ENCODE assay signal across 9 cellular contexts in genomic region chr2:201357216-201357615, GRCh38. TPM values are rescaled to one million over a fixed set of nuclear protein-coding genes. Genes with fewer than 3 reads are reported as not detected.
DNase-seq lines count a peak whose midpoint lies in the region; ATAC-seq, FAIRE-seq and TF ChIP-seq lines count a peak whose summit lies in the region.
"Had no signal": no experiment of that assay in that cellular context is flagged by ENCODE, and none has a peak within 500 bp of the region (broad histone marks: within the 10 kb centered on the region; RNA-seq: fewer than 3 reads in every experiment).

A gene with protein sequence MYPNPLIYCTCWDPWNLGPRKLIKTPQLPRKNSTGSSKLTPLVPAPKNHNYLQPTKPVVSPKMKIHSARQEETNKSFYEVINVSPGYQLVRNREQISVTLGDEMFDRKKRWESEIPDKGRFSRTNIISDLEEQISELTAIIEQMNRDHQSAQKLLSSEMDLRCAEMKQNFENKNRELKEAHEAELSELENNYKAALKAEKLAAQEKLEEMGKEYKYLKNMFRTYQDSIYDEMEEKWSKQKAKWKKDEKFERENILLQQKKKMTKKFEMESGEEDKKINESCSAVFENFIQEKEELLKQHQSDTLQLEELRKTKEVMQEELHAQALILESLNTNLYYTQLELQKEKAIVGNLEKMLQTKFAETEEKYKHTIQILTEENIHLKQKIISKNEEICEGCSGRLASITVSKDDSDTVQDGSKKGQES (minus strand): TSS chr2:201357345. CDS start chr2:201351404, 5,941 bp downstream.

- H3K4me1 Mint-ChIP-seq in activated CD4-positive, alpha-beta T cell treated with anti-CD3 and anti-CD28 coated beads for 36 hours: peaks cover 26% of the 10 kb centered on the region

- intact Hi-C loops in activated CD4-positive, alpha-beta T cell treated with anti-CD3 and anti-CD28 coated beads for 36 hours (cut with DNase I, micrococcal nuclease): no loop called here
- intact Hi-C loops in sigmoid colon (cut with DNase I): no loop called here

- H3K18ac ChIP-seq in H1 (ENCODE audit: extremely low read depth, low read length) (no peak within 1 kb of the TSS), mesendoderm (ENCODE audit: low read length) (no peak within 1 kb of the TSS)

- no peak for TF ChIP-seq RAD21 in H1 (IDR thresholded peaks at IDR 0.05 in 1 of 2, conservative IDR thresholded peaks at IDR 0.05 in 1 of 2; ENCODE audit: low read depth in 2 of 2, low read length in 2 of 2)

- H3K56ac ChIP-seq in H1 (replicated peaks; ENCODE audit: insufficient read length, low read depth, low read length) (no peak within 1 kb of the TSS), mesendoderm (ENCODE audit: low read length) (no peak within 1 kb of the TSS)

- no peak for TF ChIP-seq EP300 in H1 (IDR thresholded peaks at IDR 0.05; ENCODE audit: borderline replicate concordance in 1 of 2, low read depth in 2 of 2, low read length in 2 of 2)
- no peak for TF ChIP-seq EP300 in sigmoid colon (IDR thresholded peaks at IDR 0.05)

- FAIRE-seq in H1 (lab: Jason Lieb, UNC): peak; percentile 90

- H3K36me3 ChIP-seq in H1 (ENCODE audit: control insufficient read depth in 2 of 4, insufficient read depth in 4 of 4, low read length in 3 of 4) (no peaks in the 10 kb centered on the region), mesendoderm (ENCODE audit: control insufficient read depth, insufficient read depth, low read length) (no peaks in the 10 kb centered on the region), sigmoid colon (peaks cover 0 to 8% (median 0%) of the 10 kb centered on the region in 4 donors)

- H3K27me3 Mint-ChIP-seq in activated CD4-positive, alpha-beta T cell treated with anti-CD3 and anti-CD28 coated beads for 36 hours: no peaks in the 10 kb centered on the region

- H2BK20ac ChIP-seq in H1 (ENCODE audit: low read length): no peak within 1 kb of the TSS

- TF ChIP-seq POLR2A in H1 (IDR thresholded peaks at IDR 0.05; ENCODE audit: control extremely low read depth in 1 of 2, low read depth in 2 of 2, low read length in 2 of 2) (no peak), sigmoid colon (IDR thresholded peaks at IDR 0.05) (no peak)

- H3K27me3 ChIP-seq in H1 (replicated peaks in 1 of 4; ENCODE audit: control insufficient read depth in 3 of 4, extremely low read depth in 1 of 4, insufficient read depth in 3 of 4, low read length in 3 of 4) (no peaks in the 10 kb centered on the region), mesendoderm (ENCODE audit: insufficient read depth, low read length, poor library complexity) (no peaks in the 10 kb centered on the region), sigmoid colon (no peaks in the 10 kb centered on the region)

- H3K27ac Mint-ChIP-seq in activated CD4-positive, alpha-beta T cell treated with anti-CD3 and anti-CD28 coated beads for 36 hours: no peak within 1 kb of the TSS

- no peak within 1 kb of the TSS for H4K8ac ChIP-seq in H1 (ENCODE audit: extremely low read depth, insufficient read depth, low read length)
- H4K8ac ChIP-seq in mesendoderm (ENCODE audit: low read depth, low read length): no peak within 1 kb of the TSS

- H3K79me1 ChIP-seq in H1 (ENCODE audit: low read depth, low read length) (no peaks in the 10 kb centered on the region), mesendoderm (ENCODE audit: low read length) (no peaks in the 10 kb centered on the region)

- H3K9me3 ChIP-seq in H1 (ENCODE audit: insufficient read depth in 2 of 2, low read depth in 1 of 2, low read length in 1 of 2) (no peaks in the 10 kb centered on the region), sigmoid colon (no peaks in the 10 kb centered on the region)

- H3K4me3 ChIP-seq in H1 (ENCODE audit: extremely low read depth in 1 of 4, insufficient read depth in 2 of 4, low read depth in 3 of 4, low read length in 4 of 4) (no peak within 1 kb of the TSS), mesendoderm (ENCODE audit: low read length) (no peak within 1 kb of the TSS), sigmoid colon (peak within 1 kb of the TSS in 1 of 4 donors; percentile 4)

- no peak within 1 kb of the TSS; the same call in 1 of the 2 replicates for H3K27ac ChIP-seq in H1 (ENCODE audit: low read depth, low read length)
- H3K27ac ChIP-seq in mesendoderm (ENCODE audit: low read depth, low read length): no peak within 1 kb of the TSS
- peak within 1 kb of the TSS in 2 of 4 donors; percentile 1 to 44 for H3K27ac ChIP-seq in sigmoid colon

- H3K4ac ChIP-seq in H1 (replicated peaks; ENCODE audit: insufficient read length, low read depth, low read length): no peak within 1 kb of the TSS
- no peak within 1 kb of the TSS for H3K4ac ChIP-seq in mesendoderm (ENCODE audit: low read depth, low read length)

- no peaks in the 10 kb centered on the region for H3K79me2 ChIP-seq in H1 (ENCODE audit: control insufficient read depth in 1 of 2, insufficient read depth in 2 of 2, low read length in 2 of 2)
- no peaks in the 10 kb centered on the region for H3K79me2 ChIP-seq in mesendoderm (ENCODE audit: control insufficient read depth, insufficient read depth, low read length)

- H2BK5ac ChIP-seq in H1 (ENCODE audit: low read depth, low read length) (no peak within 1 kb of the TSS), mesendoderm (ENCODE audit: low read length) (no peak within 1 kb of the TSS)

- H2BK12ac ChIP-seq in H1 (ENCODE audit: low read depth, low read length): 0 out of 2 replicates have a peak within 1 kb of the TSS, but pooled peaks have one; percentile 50

- no peak for TF ChIP-seq CTCF in H1 (IDR thresholded peaks at IDR 0.05; ENCODE audit: control extremely low read depth in 1 of 3, insufficient read depth in 1 of 3, low read depth in 1 of 3, low read length in 3 of 3)
- TF ChIP-seq CTCF in sigmoid colon (IDR thresholded peaks at IDR 0.05): no peak

- H3K14ac ChIP-seq in H1 (ENCODE audit: insufficient read length): no peak within 1 kb of the TSS

- no peak within 1 kb of the TSS for H3K4me3 Mint-ChIP-seq in activated CD4-positive, alpha-beta T cell treated with anti-CD3 and anti-CD28 coated beads for 36 hours

- POLR2A ChIA-PET in H1 (lab: Charles Lee; ENCODE audit: partially characterized antibody): interaction anchor here (0.9 to 1.4 kb wide), 3 partner anchors 10 to 94 kb away, joined by 3 to 4 read pairs (median 4); partner anchors contain the start of genes STRADB and TRAK2
- POLR2A ChIA-PET in activated CD4-positive, alpha-beta T cell treated with anti-CD3 and anti-CD28 coated beads for 36 hours (lab: Charles Lee): no interaction called here

- CTCF ChIA-PET in H1 (lab: Charles Lee; ENCODE audit: partially characterized antibody): interaction anchor here (1.0 to 1.6 kb wide), 6 partner anchors 8 to 125 kb away, joined by 3 to 6 read pairs (median 4); no protein-coding TSS in a partner anchor
- CTCF ChIA-PET in activated CD4-positive, alpha-beta T cell treated with anti-CD3 and anti-CD28 coated beads for 36 hours (lab: Charles Lee): interaction anchor here (1.0 to 1.8 kb wide), 3 partner anchors 59 to 276 kb away, joined by 3 to 4 read pairs (median 4); no protein-coding TSS in a partner anchor

- H3K9ac ChIP-seq in H1 (replicated peaks in 1 of 4; ENCODE audit: extremely low read depth in 1 of 4, low read depth in 3 of 4, low read length in 3 of 4): peak within 1 kb of the TSS in 1 of 4 experiments; percentile 28; a peak in 2 of 7 replicates
- H3K9ac ChIP-seq in mesendoderm (ENCODE audit: low read length): no peak within 1 kb of the TSS

- DNase-seq in Ammon's horn (ENCODE audit: low spot score) (peak; percentile 34), NAMALWA (ENCODE audit: low spot score) (peak; percentile 61), H1 (ENCODE audit: low read depth in 1 of 2, low spot score in 2 of 2) (no peak), mesendoderm (peak; percentile 97), SHP77 treated with DMSO at 0.1 percent for 48 hours (lab: John Stamatoyannopoulos, UW) (no peak), sigmoid colon (no peak)
- DNase-seq in activated CD4-positive, alpha-beta T cell treated with anti-CD3 and anti-CD28 coated beads for 36 hours: no peak

- H3K9me3 Mint-ChIP-seq in activated CD4-positive, alpha-beta T cell treated with anti-CD3 and anti-CD28 coated beads for 36 hours (ENCODE audit: low read depth): no peaks in the 10 kb centered on the region
- H3K9me3 Mint-ChIP-seq: activated naive CD4-positive, alpha-beta T cell treated with anti-CD3 and anti-CD28 coated beads, Interleukin-2, amount 50 U/mL, for 72 hours had no signal

- no peak within 1 kb of the TSS for H4K91ac ChIP-seq in H1 (replicated peaks; ENCODE audit: insufficient read length, low read length)

- H2BK120ac ChIP-seq in H1 (replicated peaks; ENCODE audit: low read depth, low read length) (no peak within 1 kb of the TSS), mesendoderm (ENCODE audit: low read depth, low read length) (no peak within 1 kb of the TSS)

- H2AFZ ChIP-seq in H1 (ENCODE audit: low read length): no peak within 1 kb of the TSS

- no peaks in the 10 kb centered on the region for H3K4me1 ChIP-seq in H1 (replicated peaks in 1 of 4; ENCODE audit: control insufficient read depth in 3 of 4, insufficient read depth in 4 of 4, low read length in 3 of 4)
- no peaks in the 10 kb centered on the region for H3K4me1 ChIP-seq in mesendoderm (ENCODE audit: control insufficient read depth, low read depth, low read length)
- H3K4me1 ChIP-seq in sigmoid colon: peaks cover 0 to 11% (median 5%) of the 10 kb centered on the region in 4 donors

- H3K4me2 ChIP-seq in H1 (ENCODE audit: insufficient read depth in 1 of 2, low read depth in 2 of 2, low read length in 2 of 2) (no peak within 1 kb of the TSS; a peak in 1 of 4 replicates), mesendoderm (ENCODE audit: low read length) (no peak within 1 kb of the TSS)

- H4K5ac ChIP-seq in H1 (ENCODE audit: insufficient read length, low read depth, low read length) (peak within 1 kb of the TSS; percentile 16), mesendoderm (ENCODE audit: low read length) (no peak within 1 kb of the TSS)

- no peaks in the 10 kb centered on the region for H4K20me1 ChIP-seq in H1 (replicated peaks in 1 of 2; ENCODE audit: control insufficient read depth in 1 of 2, insufficient read depth in 2 of 2, low read length in 2 of 2)

- H2BK15ac ChIP-seq in H1 (ENCODE audit: low read length) (no peak within 1 kb of the TSS), mesendoderm (replicated peaks; ENCODE audit: low read depth) (no peak within 1 kb of the TSS)

- 69% methylated on average over 1 of the region's 1 CpG; no CpG with 5 or more reads in 1 of the 2 experiments for WGBS in H1 (ENCODE audit: extremely low coverage in 1 of 2, insufficient coverage in 1 of 2, insufficient read length in 1 of 2, insufficient replicate concordance in 2 of 2, low coverage in 1 of 2, low lambda C conversion rate in 2 of 2, missing lambda C conversion rate in 1 of 2), 2 experiments
- WGBS in mesendoderm (ENCODE audit: extremely low coverage, insufficient coverage, low lambda C conversion rate): no CpG with 5 or more reads among the region's 1 CpG
- 72 to 76% methylated on average over 1 of the region's 1 CpG for WGBS in sigmoid colon, 2 donors

- H2AK5ac ChIP-seq in H1 (ENCODE audit: low read depth, low read length): no peak within 1 kb of the TSS
- H2AK5ac ChIP-seq in mesendoderm (ENCODE audit: low read length): no peak within 1 kb of the TSS

- no peak for ATAC-seq in activated CD4-positive, alpha-beta T cell treated with anti-CD3 and anti-CD28 coated beads for 36 hours
- ATAC-seq in HG02981 (IDR thresholded peaks at IDR 0.05; ENCODE audit: unreplicated experiment): no peak
- ATAC-seq: activated naive CD4-positive, alpha-beta T cell treated with anti-CD3 and anti-CD28 coated beads, Interleukin-2, amount 50 U/mL, for 72 hours had no signal

- H3K23ac ChIP-seq in H1 (ENCODE audit: insufficient read length) (no peak within 1 kb of the TSS), mesendoderm (ENCODE audit: low read length) (no peak within 1 kb of the TSS)

- peaks cover 11% of the 10 kb centered on the region for H3K36me3 Mint-ChIP-seq in activated CD4-positive, alpha-beta T cell treated with anti-CD3 and anti-CD28 coated beads for 36 hours (ENCODE audit: low read depth)

- H3K23me2 ChIP-seq in H1 (ENCODE audit: low read depth, low read length): no peaks in the 10 kb centered on the region

RNA-seq across cellular contexts. Expression of the gene that starts here (rescaled TPM):
- 0.58 and 0.80 TPM in 2 replicates for total RNA-seq in H1 (2021; fragmentation: NEBNext Ultra II Directional; extraction: Animal tissue kit (Norgen Biotek cat#: 25700))
- polyA plus RNA-seq in H1 (2011; rRNA removed) (not detected in 2 replicates), sigmoid colon (under 1 TPM in 2 of 3 donors, not detected in 1; 0.69 to 0.87 TPM)
- polyA plus RNA-seq in H1 (2011; cell fraction: cytosol; rRNA removed): 0.14 TPM
- 0.07 TPM for polyA plus RNA-seq in H1 (2011; cell fraction: nucleus; rRNA removed)
- 0.28 TPM in 1 of 4 replicates, not detected in the others for polyA plus RNA-seq in H1 (2012, experiment 1 of 2)
- not detected for polyA plus RNA-seq in H1 (2012, experiment 2 of 2)
- 0.32 TPM for polyA plus RNA-seq in H1 (2013, experiment 1 of 2)
- 0.20 TPM for polyA plus RNA-seq in H1 (2013, experiment 2 of 2)
- 0.20 TPM in 1 of 2 replicates, not detected in the other for polyA minus RNA-seq in H1 (2011; rRNA and poly(A)+ RNA removed)
- not detected for polyA minus RNA-seq in H1 (2011; cell fraction: cytosol; rRNA and poly(A)+ RNA removed)
- polyA minus RNA-seq in H1 (2011; cell fraction: nucleus; rRNA and poly(A)+ RNA removed): not detected
- 0.28 TPM for polyA plus RNA-seq in mesendoderm (2013, experiment 1 of 2)
- polyA plus RNA-seq in mesendoderm (2013, experiment 2 of 2): 0.32 TPM
- under 1 TPM; 0.48 to 0.72 TPM for total RNA-seq in activated CD4-positive, alpha-beta T cell treated with anti-CD3 and anti-CD28 coated beads for 36 hours
- total RNA-seq in sigmoid colon: 1 to 10 TPM; 1.1 to 1.6 (median 1.4) TPM

Comparison
In these comparisons a context has a peak if more than half of its experiments do, and no peak if none do; other contexts are left out.
1. DNase-seq: peak in Ammon's horn (single experiment), NAMALWA (single experiment) and mesendoderm (single experiment); none in H1 (0 of 2), activated CD4-positive, alpha-beta T cell treated with anti-CD3 and anti-CD28 coated beads for 36 hours (single experiment), SHP77 treated with DMSO at 0.1 percent for 48 hours (single experiment) and sigmoid colon (single experiment).